ENCODE assay signal across 11 cellular contexts in genomic region chr12:726281-727140, GRCh38. TPM values are rescaled to one million over a fixed set of nuclear protein-coding genes. Genes with fewer than 3 reads are reported as not detected.
DNase-seq lines count a peak whose midpoint lies in the region; ATAC-seq, FAIRE-seq and TF ChIP-seq lines count a peak whose summit lies in the region.
"Had no signal": no experiment of that assay in that cellular context is flagged by ENCODE, and none has a peak within 500 bp of the region (broad histone marks: within the 10 kb centered on the region; RNA-seq: fewer than 3 reads in every experiment).

No MANE protein-coding gene starts in this region.

- no peak overlapping the region for H3K4me3 ChIP-seq in skeletal muscle cell (ENCODE audit: low read depth, low read length)
- H3K4me3 ChIP-seq: GM12878 had no signal

- H3K4me3 Mint-ChIP-seq in activated CD4-positive, alpha-beta T cell treated with anti-CD3 and anti-CD28 coated beads for 36 hours, result no peak overlapping the region
- H3K4me3 Mint-ChIP-seq: IgD-negative memory B cell, naive B cell had no signal

- peaks cover 2% of the 10 kb centered on the region for H3K9me3 Mint-ChIP-seq in activated CD4-positive, alpha-beta T cell treated with anti-CD3 and anti-CD28 coated beads for 36 hours (ENCODE audit: low read depth)

- CTCF ChIA-PET in activated CD4-positive, alpha-beta T cell treated with anti-CD3 and anti-CD28 coated beads for 36 hours (lab: Charles Lee), result interaction anchor here (0.6 to 1.7 kb wide), 7 partner anchors 13 to 121 kb away, joined by 3 to 5 read pairs (median 4); no protein-coding TSS in a partner anchor

- H3K4me1 Mint-ChIP-seq in activated CD4-positive, alpha-beta T cell treated with anti-CD3 and anti-CD28 coated beads for 36 hours, result peaks cover 82% of the 10 kb centered on the region

- H3K36me3 Mint-ChIP-seq in activated CD4-positive, alpha-beta T cell treated with anti-CD3 and anti-CD28 coated beads for 36 hours (ENCODE audit: low read depth), result peaks cover 3% of the 10 kb centered on the region
- H3K36me3 Mint-ChIP-seq: IgD-negative memory B cell had no signal

- no peak overlapping the region for H3K27ac ChIP-seq in foreskin keratinocyte

- POLR2A ChIA-PET in activated CD4-positive, alpha-beta T cell treated with anti-CD3 and anti-CD28 coated beads for 36 hours (lab: Charles Lee), result interaction anchor here (0.6 kb wide), 2 partner anchors 15 to 31 kb away, joined by 3 to 4 read pairs; no protein-coding TSS in a partner anchor

- no peaks in the 10 kb centered on the region for H3K27me3 Mint-ChIP-seq in activated CD4-positive, alpha-beta T cell treated with anti-CD3 and anti-CD28 coated beads for 36 hours
- H3K27me3 Mint-ChIP-seq: IgD-negative memory B cell, naive B cell had no signal

- peaks cover 25% of the 10 kb centered on the region for H3K4me1 ChIP-seq in foreskin keratinocyte

- peak; percentile 23 for DNase-seq in activated CD4-positive, alpha-beta T cell treated with anti-CD3 and anti-CD28 coated beads for 36 hours
- no peak for DNase-seq in activated CD4-positive, alpha-beta T cell treated with anti-CD3 and anti-CD28 coated beads, Interleukin-2, amount 50 U/mL, for 48 hours
- DNase-seq in RCC 7860 (ENCODE audit: low spot score) (peak; percentile 80), foreskin keratinocyte (peak; percentile 69 to 84), skeletal muscle cell (ENCODE audit: low read depth) (peak; percentile 49), NCI-H345 treated with DMSO at 0.1 percent for 48 hours (lab: John Stamatoyannopoulos, UW; ENCODE audit: unreplicated experiment) (no peak), NCI-H2196 (lab: John Stamatoyannopoulos, UW; ENCODE audit: unreplicated experiment) (no peak)
- DNase-seq: naive B cell had no signal

- FAIRE-seq in RCC 7860 (lab: Jason Lieb, UNC), result peak; percentile 88
- FAIRE-seq: GM12878 had no signal

- H3K27me3 ChIP-seq in foreskin keratinocyte, result no peaks in the 10 kb centered on the region

- intact Hi-C loops in activated CD4-positive, alpha-beta T cell treated with anti-CD3 and anti-CD28 coated beads for 36 hours (cut with DNase I, micrococcal nuclease), result no loop called here

- ATAC-seq in activated CD4-positive, alpha-beta T cell treated with anti-CD3 and anti-CD28 coated beads for 36 hours, result peak; percentile 57
- ATAC-seq in foreskin keratinocyte, result peak; percentile 67
- no peak for ATAC-seq in HG03354 (IDR thresholded peaks at IDR 0.05; ENCODE audit: poor library complexity, severe bottlenecking, unreplicated experiment)
- ATAC-seq: GM12878 had no signal

- H3K27ac Mint-ChIP-seq in activated CD4-positive, alpha-beta T cell treated with anti-CD3 and anti-CD28 coated beads for 36 hours, result no peak overlapping the region
- H3K27ac Mint-ChIP-seq: IgD-negative memory B cell had no signal

- no peak for TF ChIP-seq CTCF in foreskin keratinocyte (conservative IDR thresholded peaks at IDR 0.05)

RNA-seq across cellular contexts. Expression of gene WNK1, which starts 25.9 kb away (rescaled TPM):
- total RNA-seq in activated CD4-positive, alpha-beta T cell treated with anti-CD3 and anti-CD28 coated beads for 36 hours, result 100 to 1,000 TPM; 127 to 147 TPM
- total RNA-seq in foreskin keratinocyte, result 97.5 and 100 TPM in 2 replicates
- polyA plus RNA-seq in foreskin keratinocyte, result 9.0 and 13.1 TPM in 2 replicates

Comparison
In these comparisons a context has a peak if more than half of its experiments do, and no peak if none do; other contexts are left out.
1. DNase-seq: peak in activated CD4-positive, alpha-beta T cell treated with anti-CD3 and anti-CD28 coated beads for 36 hours (single experiment), RCC 7860 (single experiment), foreskin keratinocyte (2 of 2) and skeletal muscle cell (single experiment); none in activated CD4-positive, alpha-beta T cell treated with anti-CD3 and anti-CD28 coated beads, Interleukin-2, amount 50 U/mL, for 48 hours (0 of 2), NCI-H345 treated with DMSO at 0.1 percent for 48 hours (single experiment) and NCI-H2196 (single experiment).